12 cellular contexts compared by ENCODE assay signal in the genomic region with DNA sequence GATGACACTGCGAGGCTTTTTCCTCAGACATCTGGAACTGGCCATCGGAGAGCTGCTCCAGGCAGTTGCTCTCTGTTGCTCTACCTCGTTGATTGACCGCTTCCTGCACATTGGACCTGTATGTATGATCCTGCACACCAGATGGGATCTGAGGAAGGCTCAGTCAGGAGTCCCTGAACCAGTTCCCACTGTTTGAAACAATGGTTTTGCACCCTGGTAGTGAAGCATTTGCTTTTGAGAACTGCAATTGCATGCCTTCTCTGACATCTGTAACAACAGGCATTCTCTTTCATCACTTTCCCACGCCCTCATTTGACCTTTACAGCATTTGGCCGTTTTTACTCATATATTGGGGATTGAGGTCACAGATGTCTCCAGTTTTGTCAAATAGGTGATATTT.
A peak's percentile ranks its signal among the peaks of the same experiment; 100 is the strongest.
DNase-seq lines count a peak whose midpoint lies in the region; TF ChIP-seq lines count a peak whose summit lies in the region.
"Had no signal": no experiment of that assay in that cellular context is flagged by ENCODE, and none has a peak within 500 bp of the region (broad histone marks: within the 10 kb centered on the region; RNA-seq: fewer than 3 reads in every experiment).

No MANE protein-coding gene starts in this region.

- no peaks in the 10 kb centered on the region for H3K27me3 ChIP-seq in BLaER1
- H3K27me3 ChIP-seq: heart right ventricle, vagina had no signal

- H3K4me2 ChIP-seq in BLaER1: peak overlapping the region; percentile 53

- H3K4me1 ChIP-seq in BLaER1: peaks cover 56% of the 10 kb centered on the region

- H3K27ac ChIP-seq in BLaER1: peak overlapping the region; percentile 33; the same call in 1 of the 2 replicates
- H3K27ac ChIP-seq: vagina had no signal

- H3K36me3 Mint-ChIP-seq in activated naive CD8-positive, alpha-beta T cell: peaks cover 3% of the 10 kb centered on the region
- peaks cover 14% of the 10 kb centered on the region for H3K36me3 Mint-ChIP-seq in mesothelial cell of epicardium

- peak; percentile 58 for DNase-seq in GM13976 (ENCODE audit: low spot score)
- no peak for DNase-seq in mesothelial cell of epicardium (ENCODE audit: low spot score in 2 of 2, unreplicated experiment in 2 of 2)
- no peak for DNase-seq in iPS-NIHi11 (ENCODE audit: low spot score)
- no peak for DNase-seq in cerebellar nuclear complex (lab: John Stamatoyannopoulos, UW)
- DNase-seq in NCI-H1436 treated with DMSO at 0.1 percent for 48 hours (lab: John Stamatoyannopoulos, UW): no peak
- no peak for DNase-seq in C1 segment of cervical spinal cord (lab: John Stamatoyannopoulos, UW)
- DNase-seq: GF-D8, heart right ventricle, NCI-H1436 had no signal

- H3K36me3 ChIP-seq in BLaER1: peaks cover 25% of the 10 kb centered on the region
- H3K36me3 ChIP-seq: heart right ventricle, vagina had no signal

- no peaks in the 10 kb centered on the region for H3K9me3 Mint-ChIP-seq in activated naive CD8-positive, alpha-beta T cell (ENCODE audit: low read depth)
- H3K9me3 Mint-ChIP-seq in mesothelial cell of epicardium: peaks cover 2% of the 10 kb centered on the region

- no peak for TF ChIP-seq CTCF in GM13976 (IDR thresholded peaks at IDR 0.05; ENCODE audit: borderline replicate concordance, control extremely low read depth, extremely low read depth, insufficient read depth, missing control alignments)
- TF ChIP-seq CTCF in mesothelial cell of epicardium (IDR thresholded peaks at IDR 0.05; ENCODE audit: unreplicated experiment): no peak

- H3K4me3 ChIP-seq in BLaER1: no peak overlapping the region
- H3K4me3 ChIP-seq: heart right ventricle, vagina had no signal

- H3K4me3 Mint-ChIP-seq in activated naive CD8-positive, alpha-beta T cell: no peak overlapping the region
- H3K4me3 Mint-ChIP-seq in mesothelial cell of epicardium: no peak overlapping the region

- H3K27me3 Mint-ChIP-seq in activated naive CD8-positive, alpha-beta T cell: no peaks in the 10 kb centered on the region
- H3K27me3 Mint-ChIP-seq in mesothelial cell of epicardium (ENCODE audit: low read depth): no peaks in the 10 kb centered on the region

- no peaks in the 10 kb centered on the region for H3K9me3 ChIP-seq in BLaER1
- H3K9me3 ChIP-seq: heart right ventricle, vagina had no signal

- peaks cover 98% of the 10 kb centered on the region for H4K20me1 ChIP-seq in BLaER1

- H3K27ac Mint-ChIP-seq in activated naive CD8-positive, alpha-beta T cell: peak overlapping the region; percentile 54
- H3K27ac Mint-ChIP-seq in mesothelial cell of epicardium: peak overlapping the region; percentile 79

- in situ Hi-C loops in GM13976 (cut with MboI; ENCODE audit: low sequenced_read_pairs, unreplicated experiment): no loop called here

- peaks cover 44% of the 10 kb centered on the region for H3K4me1 Mint-ChIP-seq in activated naive CD8-positive, alpha-beta T cell (ENCODE audit: low read depth)
- H3K4me1 Mint-ChIP-seq in mesothelial cell of epicardium: peaks cover 38% of the 10 kb centered on the region

- H3K9ac ChIP-seq in BLaER1: no peak overlapping the region
